In genomic region chr5:72539726-72540125, GRCh38 we compare ENCODE assay signal across 19 cellular contexts. TPM values are rescaled to one million over a fixed set of nuclear protein-coding genes. Genes with fewer than 3 reads are reported as not detected.
DNase-seq lines count a peak whose midpoint lies in the region; ATAC-seq, FAIRE-seq and TF ChIP-seq lines count a peak whose summit lies in the region.
"Had no signal": no experiment of that assay in that cellular context is flagged by ENCODE, and none has a peak within 500 bp of the region (broad histone marks: within the 10 kb centered on the region; RNA-seq: fewer than 3 reads in every experiment).

No MANE protein-coding gene starts in this region.

- peak overlapping the region; percentile 19 for H2AFZ ChIP-seq in endothelial cell of umbilical vein (ENCODE audit: low read depth, low read length)
- H2AFZ ChIP-seq: GM23338 had no signal

- peaks cover 45% of the 10 kb centered on the region for H3K4me1 Mint-ChIP-seq in osteocyte (ENCODE audit: unreplicated experiment)

- no peak overlapping the region for H3K27ac ChIP-seq in endothelial cell of umbilical vein (ENCODE audit: insufficient read depth, low read depth, low read length)
- H3K27ac ChIP-seq: C4-2B had no signal

- H3K4me2 ChIP-seq in endothelial cell of umbilical vein (ENCODE audit: insufficient read depth, low read length): no peak overlapping the region
- H3K4me2 ChIP-seq: GM23338 had no signal

- FAIRE-seq in endothelial cell of umbilical vein (lab: Jason Lieb, UNC): no peak
- FAIRE-seq: A204.1, H54, HTR-8/SVneo had no signal

- H3K9me3 Mint-ChIP-seq in osteocyte (ENCODE audit: unreplicated experiment): no peaks in the 10 kb centered on the region
- H3K9me3 Mint-ChIP-seq: CD4-positive, alpha-beta T cell; GM23338 had no signal

- no peaks in the 10 kb centered on the region for H3K36me3 Mint-ChIP-seq in osteocyte (ENCODE audit: unreplicated experiment)

- DNase-seq in endothelial cell of umbilical vein (ENCODE audit: low read depth, low spot score) (no peak), kidney glomerular epithelial cell (lab: John Stamatoyannopoulos, UW) (peak; percentile 55), osteocyte (ENCODE audit: extremely low spot score, unreplicated experiment) (no peak), NCI-H1417 treated with DMSO at 0.1 percent for 48 hours (lab: John Stamatoyannopoulos, UW) (no peak)
- no peak for DNase-seq in stimulated activated CD4-positive, alpha-beta T cell treated with anti-CD3 and anti-CD28 coated beads, Interleukin-2, amount 100 ng/mL, for 48 hours
- DNase-seq in stimulated activated naive CD4-positive, alpha-beta T cell (lab: John Stamatoyannopoulos, UW): no peak
- DNase-seq: ACHN; BE2C; CD4-positive, alpha-beta T cell; DMS79 treated with DMSO at 0.1 percent for 48 hours; GF-D8; HCEC 1CT; IMR-90 had no signal

- H3K27me3 Mint-ChIP-seq in osteocyte (ENCODE audit: unreplicated experiment): no peaks in the 10 kb centered on the region

- peak overlapping the region; percentile 6 for H3K27ac Mint-ChIP-seq in osteocyte (ENCODE audit: unreplicated experiment)
- H3K27ac Mint-ChIP-seq: CD4-positive, alpha-beta T cell; GM23338 had no signal

- H4K20me1 ChIP-seq in endothelial cell of umbilical vein (replicated peaks; ENCODE audit: control insufficient read depth, extremely low read depth, insufficient read depth, low read length): no peaks in the 10 kb centered on the region

- no peak for ATAC-seq in HG03354 (IDR thresholded peaks at IDR 0.05; ENCODE audit: poor library complexity, severe bottlenecking, unreplicated experiment)
- ATAC-seq: GM23338 had no signal

- H3K27me3 ChIP-seq in endothelial cell of umbilical vein (ENCODE audit: control insufficient read depth in 2 of 2, insufficient read depth in 2 of 2, low read length in 2 of 2): no peaks in the 10 kb centered on the region
- H3K27me3 ChIP-seq: BE2C had no signal

- no peak overlapping the region for H3K9ac ChIP-seq in endothelial cell of umbilical vein (replicated peaks; ENCODE audit: extremely low read depth, insufficient read depth, low read length)

- TF ChIP-seq POLR2A in endothelial cell of umbilical vein (IDR thresholded peaks at IDR 0.05; ENCODE audit: low read depth, low read length): no peak

- intact Hi-C loops in endothelial cell of umbilical vein (cut with micrococcal nuclease): no loop called here

- POLR2A ChIA-PET in endothelial cell of umbilical vein (lab: Charles Lee): no interaction called here

- no peak for TF ChIP-seq CTCF in endothelial cell of umbilical vein (IDR thresholded peaks at IDR 0.05; ENCODE audit: extremely low read depth in 1 of 2, insufficient read depth in 1 of 2, low read depth in 1 of 2, low read length in 2 of 2)
- no peak for TF ChIP-seq CTCF in osteocyte (IDR thresholded peaks at IDR 0.05)

- H3K79me2 ChIP-seq in endothelial cell of umbilical vein (ENCODE audit: control insufficient read depth, insufficient read depth, low read length): no peaks in the 10 kb centered on the region

- H3K4me3 ChIP-seq in endothelial cell of umbilical vein (replicated peaks in 1 of 3; ENCODE audit: insufficient read depth in 1 of 3, low read depth in 1 of 3, low read length in 3 of 3): no peak overlapping the region
- H3K4me3 ChIP-seq: GM23338 had no signal

- H3K4me3 Mint-ChIP-seq in osteocyte (ENCODE audit: unreplicated experiment): no peak overlapping the region
- H3K4me3 Mint-ChIP-seq: CD4-positive, alpha-beta T cell; GM23338 had no signal

- CTCF ChIA-PET in endothelial cell of umbilical vein (lab: Charles Lee): no interaction called here

- H3K9me1 ChIP-seq in endothelial cell of umbilical vein (replicated peaks; ENCODE audit: control insufficient read depth, extremely low read depth, insufficient read depth, low read length): no peaks in the 10 kb centered on the region

- H3K36me3 ChIP-seq in endothelial cell of umbilical vein (ENCODE audit: control insufficient read depth in 2 of 2, extremely low read depth in 1 of 2, insufficient read depth in 2 of 2, low read length in 2 of 2): no peaks in the 10 kb centered on the region
- H3K36me3 ChIP-seq: BE2C had no signal

- H3K4me1 ChIP-seq in endothelial cell of umbilical vein (ENCODE audit: control insufficient read depth, extremely low read depth, insufficient read depth, low read length): no peaks in the 10 kb centered on the region

- H3K9me3 ChIP-seq in endothelial cell of umbilical vein (replicated peaks; ENCODE audit: control insufficient read depth, insufficient read depth, low read length): no peaks in the 10 kb centered on the region
- H3K9me3 ChIP-seq: BE2C had no signal

- BruUV-seq in endothelial cell of umbilical vein (replicated peaks; lab: Mats Ljungman, UMichigan): no TSS peak

- dilution Hi-C loops in endothelial cell of umbilical vein (cut with MboI; ENCODE audit: extremely low pct_ligation_motif_present, low sequenced_read_pairs): no loop called here

TF ChIP-seq in endothelial cell of umbilical vein, 7 proteins besides CTCF, POLR2A, EP300 and RAD21:
- TF ChIP-seq GATA2 (IDR thresholded peaks at IDR 0.05; ENCODE audit: insufficient read depth, insufficient read length, low read depth, low read length): no peak
- TF ChIP-seq MAX (IDR thresholded peaks at IDR 0.05; ENCODE audit: insufficient read depth, insufficient read length): no peak
- TF ChIP-seq EZH2 (IDR thresholded peaks at IDR 0.05; ENCODE audit: borderline replicate concordance, low read depth, low read length, severe bottlenecking): no peak
- no peak for TF ChIP-seq MYC (IDR thresholded peaks at IDR 0.05; ENCODE audit: low read depth, low read length)

RNA-seq across cellular contexts. Expression of gene ZNF366, which starts 32.5 kb away (rescaled TPM):
- 4.1 and 4.6 TPM in 2 replicates for total RNA-seq in endothelial cell of umbilical vein
- 1.2 and 1.3 TPM in 2 replicates for polyA plus RNA-seq in endothelial cell of umbilical vein
- 0.75 and 0.78 TPM in 2 replicates for polyA plus RNA-seq in endothelial cell of umbilical vein (2011; cell fraction: cytosol; rRNA removed)
- 0.72 and 1.2 TPM in 2 replicates for polyA plus RNA-seq in endothelial cell of umbilical vein (2011; cell fraction: nucleus; rRNA removed)
- polyA plus RNA-seq in endothelial cell of umbilical vein (2012): 0.11 and 0.33 TPM in 2 replicates
- 3.2 and 3.4 TPM in 2 replicates for polyA minus RNA-seq in endothelial cell of umbilical vein
- polyA minus RNA-seq in endothelial cell of umbilical vein (2011; cell fraction: cytosol; rRNA and poly(A)+ RNA removed): not detected
- 0.96 and 1.6 TPM in 2 replicates for polyA minus RNA-seq in endothelial cell of umbilical vein (2011; cell fraction: nucleus; rRNA and poly(A)+ RNA removed)
- total RNA-seq in osteocyte: not detected in 2 replicates
- total RNA-seq: GM23338, IMR-90 had no signal
- polyA plus RNA-seq: GM23338, IMR-90 had no signal
